ENCODE assay signal across 25 cellular contexts in the genomic region with DNA sequence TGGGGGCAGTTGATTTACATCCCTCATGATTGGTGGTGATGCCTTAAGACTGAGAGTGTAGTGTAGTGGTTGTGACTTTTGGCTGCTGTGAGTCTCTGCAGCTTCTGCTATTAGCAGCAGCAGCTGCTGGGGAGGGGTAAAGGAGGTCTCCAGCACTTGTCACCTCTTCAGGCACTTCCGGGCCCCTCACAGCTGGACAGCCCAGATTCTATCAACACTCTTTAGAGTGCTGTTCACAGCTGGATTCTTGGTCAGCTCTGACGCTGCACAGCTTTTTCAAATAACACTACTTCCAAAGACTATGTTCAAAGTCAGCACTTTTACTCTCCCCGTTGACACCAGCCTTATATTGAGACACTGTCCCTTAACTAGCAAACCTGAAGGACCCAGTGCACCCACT.
DNase-seq lines count a peak whose midpoint lies in the region; ATAC-seq, FAIRE-seq and TF ChIP-seq lines count a peak whose summit lies in the region.
"Had no signal": no experiment of that assay in that cellular context is flagged by ENCODE, and none has a peak within 500 bp of the region (broad histone marks: within the 10 kb centered on the region; RNA-seq: fewer than 3 reads in every experiment).

No MANE protein-coding gene starts in this region.

- no peaks in the 10 kb centered on the region for H4K20me1 ChIP-seq in HepG2 (ENCODE audit: insufficient read depth, low read length)

- DNase-seq in HepG2 (ENCODE audit: low spot score) (no peak), right lobe of liver (no peak), left kidney (ENCODE audit: low read depth, low spot score) (peak; percentile 40), upper lobe of right lung (no peak), NCI-H345 (lab: John Stamatoyannopoulos, UW) (no peak), NCI-H1694 treated with DMSO at 0.1 percent for 48 hours (lab: John Stamatoyannopoulos, UW) (no peak)
- DNase-seq: ACHN; BE2C; C1 segment of cervical spinal cord; CD4-positive, CD25-positive, alpha-beta regulatory T cell; CD8-positive, alpha-beta memory T cell; COR-L47; DMS 273 treated with DMSO at 0.1 percent for 48 hours; DMS53; DND-41; EL; GOT3; H7; HFFc6 had no signal

- H3K4me3 Mint-ChIP-seq in nephron: no peak overlapping the region
- H3K4me3 Mint-ChIP-seq: CD4-positive, CD25-positive, alpha-beta regulatory T cell; CD8-positive, alpha-beta memory T cell; HFFc6 had no signal

- POLR2A ChIA-PET in HepG2 (lab: Yijun Ruan, JAX): no interaction called here

- H3K27ac ChIP-seq in HepG2 (ENCODE audit: extremely low read length, insufficient read depth, low read length) (no peak overlapping the region), right lobe of liver (no peak overlapping the region), upper lobe of right lung (no peak overlapping the region)

- H2AFZ ChIP-seq in HepG2 (ENCODE audit: low read length): no peak overlapping the region

- H3K36me3 Mint-ChIP-seq in nephron (ENCODE audit: low read depth): no peaks in the 10 kb centered on the region
- H3K36me3 Mint-ChIP-seq: CD4-positive, CD25-positive, alpha-beta regulatory T cell; CD8-positive, alpha-beta memory T cell had no signal

- TF ChIP-seq EP300 in HepG2 (IDR thresholded peaks at IDR 0.05; ENCODE audit: low read depth in 2 of 2, low read length in 2 of 2): no peak
- no peak for TF ChIP-seq EP300 in HepG2 (CRISPR knock-in tag; IDR thresholded peaks at IDR 0.05; ENCODE audit: borderline replicate concordance)

- H3K9me3 Mint-ChIP-seq in nephron: no peaks in the 10 kb centered on the region
- H3K9me3 Mint-ChIP-seq: HFFc6 had no signal

- peaks cover 15% of the 10 kb centered on the region; the same call in 1 of the 2 replicates for H3K9me3 ChIP-seq in HepG2 (ENCODE audit: low read length)
- no peaks in the 10 kb centered on the region for H3K9me3 ChIP-seq in right lobe of liver
- no peaks in the 10 kb centered on the region for H3K9me3 ChIP-seq in upper lobe of right lung
- H3K9me3 ChIP-seq: BE2C had no signal

- H3K27me3 ChIP-seq in HepG2 (ENCODE audit: control insufficient read depth in 1 of 2, insufficient read depth in 2 of 2, low read length in 2 of 2) (no peaks in the 10 kb centered on the region), right lobe of liver (no peaks in the 10 kb centered on the region), upper lobe of right lung (no peaks in the 10 kb centered on the region)
- H3K27me3 ChIP-seq: BE2C had no signal

- no peaks in the 10 kb centered on the region for H3K4me1 ChIP-seq in HepG2 (ENCODE audit: insufficient read depth, low read length)
- H3K4me1 ChIP-seq in right lobe of liver: no peaks in the 10 kb centered on the region
- H3K4me1 ChIP-seq in upper lobe of right lung: peaks cover 8% of the 10 kb centered on the region
- H3K4me1 ChIP-seq: BE2C had no signal

- no peak for FAIRE-seq in HepG2 (lab: Jason Lieb, UNC)
- FAIRE-seq: A204.1, GM12878, HTR-8/SVneo had no signal

- peak overlapping the region in 2 of 3 experiments; percentile 30 to 81 for H3K27ac Mint-ChIP-seq in nephron
- H3K27ac Mint-ChIP-seq: CD4-positive, CD25-positive, alpha-beta regulatory T cell; HFFc6 had no signal

- H3K4me2 ChIP-seq in HepG2 (ENCODE audit: low read depth, low read length): no peak overlapping the region

- TF ChIP-seq POLR2A in HepG2 (IDR thresholded peaks at IDR 0.05; ENCODE audit: insufficient read depth in 1 of 2, low read depth in 2 of 2, low read length in 2 of 2) (no peak), right lobe of liver (IDR thresholded peaks at IDR 0.05) (no peak)

- H3K4me1 Mint-ChIP-seq in nephron: peaks cover 9% of the 10 kb centered on the region
- H3K4me1 Mint-ChIP-seq: CD4-positive, CD25-positive, alpha-beta regulatory T cell; CD8-positive, alpha-beta memory T cell had no signal

- 10% methylated on average over 3 of the region's 3 CpGs for WGBS in HepG2 (ENCODE audit: low lambda C conversion rate)
- WGBS in right lobe of liver (ENCODE audit: insufficient coverage, low coverage, low lambda C conversion rate, missing lambda C conversion rate): 80% methylated on average over 1 of the region's 3 CpGs

- intact Hi-C loops in HepG2 (cut with micrococcal nuclease; ENCODE audit: unreplicated experiment) (no loop called here), right lobe of liver (cut with DNase I) (no loop called here), upper lobe of right lung (cut with DNase I) (no loop called here)

- TF ChIP-seq CTCF in HepG2 (CRISPR knock-in tag; IDR thresholded peaks at IDR 0.05) (no peak), right lobe of liver (IDR thresholded peaks at IDR 0.05) (no peak), nephron (IDR thresholded peaks at IDR 0.05; ENCODE audit: unreplicated experiment in 3 of 3) (no peak), upper lobe of right lung (IDR thresholded peaks at IDR 0.05) (no peak)

- no peak overlapping the region for H3K9ac ChIP-seq in HepG2 (ENCODE audit: insufficient read depth, low read depth, low read length)

- no peak for ATAC-seq in HepG2
- no peak for ATAC-seq in right lobe of liver
- ATAC-seq in upper lobe of right lung: peak; percentile 46
- ATAC-seq in HG03565 (IDR thresholded peaks at IDR 0.05; ENCODE audit: unreplicated experiment): no peak
- ATAC-seq: GM12878, HCT116 had no signal

- no peaks in the 10 kb centered on the region for H3K79me2 ChIP-seq in HepG2 (ENCODE audit: insufficient read depth, low read length)

- CTCF ChIA-PET in HepG2 (lab: Yijun Ruan, JAX; ENCODE audit: low intra/inter-chr PET ratio, low total read pairs): no interaction called here

- no TSS peak for BruUV-seq in HepG2 (replicated peaks; lab: Mats Ljungman, UMichigan)

- in situ Hi-C loops in HepG2 (cut with HindIII; ENCODE audit: extremely low pct_ligation_motif_present, low pct_unique_long_range_greater_than_20kb): no loop called here

- H3K36me3 ChIP-seq in HepG2 (replicated peaks in 1 of 2; ENCODE audit: control insufficient read depth in 1 of 2, insufficient read depth in 2 of 2, low read length in 2 of 2) (no peaks in the 10 kb centered on the region), right lobe of liver (no peaks in the 10 kb centered on the region), upper lobe of right lung (no peaks in the 10 kb centered on the region)
- H3K36me3 ChIP-seq: BE2C had no signal

- H3K4me3 ChIP-seq in HepG2 (replicated peaks in 1 of 3; ENCODE audit: insufficient read depth in 1 of 3, low read depth in 2 of 3, low read length in 3 of 3) (no peak overlapping the region), right lobe of liver (no peak overlapping the region), upper lobe of right lung (no peak overlapping the region)
- H3K4me3 ChIP-seq: GM12878 had no signal

- peaks cover 5% of the 10 kb centered on the region for H3K27me3 Mint-ChIP-seq in nephron (ENCODE audit: low read depth)
- H3K27me3 Mint-ChIP-seq: CD4-positive, CD25-positive, alpha-beta regulatory T cell; CD8-positive, alpha-beta memory T cell had no signal

- TF ChIP-seq RAD21 in HepG2 (CRISPR knock-in tag; IDR thresholded peaks at IDR 0.05): no peak

TF ChIP-seq in HepG2, 621 proteins besides CTCF, POLR2A, EP300 and RAD21:
- TF ChIP-seq MAFK (conservative IDR thresholded peaks at IDR 0.05 in 1 of 2, IDR thresholded peaks at IDR 0.05 in 1 of 2; ENCODE audit: low read length in 2 of 2) (peak; percentile 16 to 18; a peak in 1 of 4 replicates), MAFF (IDR thresholded peaks at IDR 0.05; ENCODE audit: low read depth, low read length) (peak; percentile 33; the same call in 1 of the 2 replicates), EHMT2 (IDR thresholded peaks at IDR 0.05; ENCODE audit: borderline replicate concordance, low read depth, low read length) (no peak)
TF ChIP-seq in HepG2: peak in this region for 2.
